1 cellular context compared by ENCODE assay signal in genomic region chr11:65898656-65899355, GRCh38.
TF ChIP-seq lines count a peak whose summit lies in the region.

No MANE protein-coding gene starts in this region.

TF ChIP-seq in H1, 55 proteins besides CTCF, POLR2A, EP300 and RAD21:
- TF ChIP-seq SUZ12 (IDR thresholded peaks at IDR 0.05; ENCODE audit: low read length) (no peak; the same call in 1 of the 2 replicates), JUN (IDR thresholded peaks at IDR 0.05; ENCODE audit: low read depth, low read length) (no peak), RBBP5 (IDR thresholded peaks at IDR 0.05; ENCODE audit: borderline replicate concordance, low read depth, low read length) (no peak), SP1 (IDR thresholded peaks at IDR 0.05; ENCODE audit: low read depth, low read length) (no peak), RNF2 (IDR thresholded peaks at IDR 0.05; ENCODE audit: borderline replicate concordance, low read depth, low read length, missing control alignments, poor library complexity, severe bottlenecking) (no peak), MAFK (IDR thresholded peaks at IDR 0.05; ENCODE audit: low read depth, low read length) (no peak)
- TF ChIP-seq, protein P1, sequence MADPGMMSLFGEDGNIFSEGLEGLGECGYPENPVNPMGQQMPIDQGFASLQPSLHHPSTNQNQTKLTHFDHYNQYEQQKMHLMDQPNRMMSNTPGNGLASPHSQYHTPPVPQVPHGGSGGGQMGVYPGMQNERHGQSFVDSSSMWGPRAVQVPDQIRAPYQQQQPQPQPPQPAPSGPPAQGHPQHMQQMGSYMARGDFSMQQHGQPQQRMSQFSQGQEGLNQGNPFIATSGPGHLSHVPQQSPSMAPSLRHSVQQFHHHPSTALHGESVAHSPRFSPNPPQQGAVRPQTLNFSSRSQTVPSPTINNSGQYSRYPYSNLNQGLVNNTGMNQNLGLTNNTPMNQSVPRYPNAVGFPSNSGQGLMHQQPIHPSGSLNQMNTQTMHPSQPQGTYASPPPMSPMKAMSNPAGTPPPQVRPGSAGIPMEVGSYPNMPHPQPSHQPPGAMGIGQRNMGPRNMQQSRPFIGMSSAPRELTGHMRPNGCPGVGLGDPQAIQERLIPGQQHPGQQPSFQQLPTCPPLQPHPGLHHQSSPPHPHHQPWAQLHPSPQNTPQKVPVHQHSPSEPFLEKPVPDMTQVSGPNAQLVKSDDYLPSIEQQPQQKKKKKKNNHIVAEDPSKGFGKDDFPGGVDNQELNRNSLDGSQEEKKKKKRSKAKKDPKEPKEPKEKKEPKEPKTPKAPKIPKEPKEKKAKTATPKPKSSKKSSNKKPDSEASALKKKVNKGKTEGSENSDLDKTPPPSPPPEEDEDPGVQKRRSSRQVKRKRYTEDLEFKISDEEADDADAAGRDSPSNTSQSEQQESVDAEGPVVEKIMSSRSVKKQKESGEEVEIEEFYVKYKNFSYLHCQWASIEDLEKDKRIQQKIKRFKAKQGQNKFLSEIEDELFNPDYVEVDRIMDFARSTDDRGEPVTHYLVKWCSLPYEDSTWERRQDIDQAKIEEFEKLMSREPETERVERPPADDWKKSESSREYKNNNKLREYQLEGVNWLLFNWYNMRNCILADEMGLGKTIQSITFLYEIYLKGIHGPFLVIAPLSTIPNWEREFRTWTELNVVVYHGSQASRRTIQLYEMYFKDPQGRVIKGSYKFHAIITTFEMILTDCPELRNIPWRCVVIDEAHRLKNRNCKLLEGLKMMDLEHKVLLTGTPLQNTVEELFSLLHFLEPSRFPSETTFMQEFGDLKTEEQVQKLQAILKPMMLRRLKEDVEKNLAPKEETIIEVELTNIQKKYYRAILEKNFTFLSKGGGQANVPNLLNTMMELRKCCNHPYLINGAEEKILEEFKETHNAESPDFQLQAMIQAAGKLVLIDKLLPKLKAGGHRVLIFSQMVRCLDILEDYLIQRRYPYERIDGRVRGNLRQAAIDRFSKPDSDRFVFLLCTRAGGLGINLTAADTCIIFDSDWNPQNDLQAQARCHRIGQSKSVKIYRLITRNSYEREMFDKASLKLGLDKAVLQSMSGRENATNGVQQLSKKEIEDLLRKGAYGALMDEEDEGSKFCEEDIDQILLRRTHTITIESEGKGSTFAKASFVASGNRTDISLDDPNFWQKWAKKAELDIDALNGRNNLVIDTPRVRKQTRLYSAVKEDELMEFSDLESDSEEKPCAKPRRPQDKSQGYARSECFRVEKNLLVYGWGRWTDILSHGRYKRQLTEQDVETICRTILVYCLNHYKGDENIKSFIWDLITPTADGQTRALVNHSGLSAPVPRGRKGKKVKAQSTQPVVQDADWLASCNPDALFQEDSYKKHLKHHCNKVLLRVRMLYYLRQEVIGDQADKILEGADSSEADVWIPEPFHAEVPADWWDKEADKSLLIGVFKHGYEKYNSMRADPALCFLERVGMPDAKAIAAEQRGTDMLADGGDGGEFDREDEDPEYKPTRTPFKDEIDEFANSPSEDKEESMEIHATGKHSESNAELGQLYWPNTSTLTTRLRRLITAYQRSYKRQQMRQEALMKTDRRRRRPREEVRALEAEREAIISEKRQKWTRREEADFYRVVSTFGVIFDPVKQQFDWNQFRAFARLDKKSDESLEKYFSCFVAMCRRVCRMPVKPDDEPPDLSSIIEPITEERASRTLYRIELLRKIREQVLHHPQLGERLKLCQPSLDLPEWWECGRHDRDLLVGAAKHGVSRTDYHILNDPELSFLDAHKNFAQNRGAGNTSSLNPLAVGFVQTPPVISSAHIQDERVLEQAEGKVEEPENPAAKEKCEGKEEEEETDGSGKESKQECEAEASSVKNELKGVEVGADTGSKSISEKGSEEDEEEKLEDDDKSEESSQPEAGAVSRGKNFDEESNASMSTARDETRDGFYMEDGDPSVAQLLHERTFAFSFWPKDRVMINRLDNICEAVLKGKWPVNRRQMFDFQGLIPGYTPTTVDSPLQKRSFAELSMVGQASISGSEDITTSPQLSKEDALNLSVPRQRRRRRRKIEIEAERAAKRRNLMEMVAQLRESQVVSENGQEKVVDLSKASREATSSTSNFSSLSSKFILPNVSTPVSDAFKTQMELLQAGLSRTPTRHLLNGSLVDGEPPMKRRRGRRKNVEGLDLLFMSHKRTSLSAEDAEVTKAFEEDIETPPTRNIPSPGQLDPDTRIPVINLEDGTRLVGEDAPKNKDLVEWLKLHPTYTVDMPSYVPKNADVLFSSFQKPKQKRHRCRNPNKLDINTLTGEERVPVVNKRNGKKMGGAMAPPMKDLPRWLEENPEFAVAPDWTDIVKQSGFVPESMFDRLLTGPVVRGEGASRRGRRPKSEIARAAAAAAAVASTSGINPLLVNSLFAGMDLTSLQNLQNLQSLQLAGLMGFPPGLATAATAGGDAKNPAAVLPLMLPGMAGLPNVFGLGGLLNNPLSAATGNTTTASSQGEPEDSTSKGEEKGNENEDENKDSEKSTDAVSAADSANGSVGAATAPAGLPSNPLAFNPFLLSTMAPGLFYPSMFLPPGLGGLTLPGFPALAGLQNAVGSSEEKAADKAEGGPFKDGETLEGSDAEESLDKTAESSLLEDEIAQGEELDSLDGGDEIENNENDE (IDR thresholded peaks at IDR 0.05; ENCODE audit: insufficient replicate concordance, low read length) = no peak
